Comparison of ENCODE assay signal across 18 cellular contexts in genomic region chr11:14641801-14642200, GRCh38. TPM values are rescaled to one million over a fixed set of nuclear protein-coding genes. Genes with fewer than 3 reads are reported as not detected.
DNase-seq lines count a peak whose midpoint lies in the region; ATAC-seq and TF ChIP-seq lines count a peak whose summit lies in the region.
"Had no signal": no experiment of that assay in that cellular context is flagged by ENCODE, and none has a peak within 500 bp of the region (broad histone marks: within the 10 kb centered on the region; RNA-seq: fewer than 3 reads in every experiment).

No MANE protein-coding gene starts in this region.

- no peak for DNase-seq in stimulated activated naive CD8-positive, alpha-beta T cell treated with anti-CD3 and anti-CD28 coated beads, Interleukin-15, Interleukin-2, amounts not matched to agents 100 U/mL and 50 U/mL, for 24 hours
- no peak for DNase-seq in immature natural killer cell
- DNase-seq in type B pancreatic cell (ENCODE audit: extremely low spot score, unreplicated experiment), result no peak
- DNase-seq in DMS53 treated with DMSO at 0.1 percent for 48 hours (lab: John Stamatoyannopoulos, UW; ENCODE audit: unreplicated experiment), result no peak
- DNase-seq in COR-L47 (lab: John Stamatoyannopoulos, UW), result no peak
- DNase-seq: AML-193, dermis blood vessel endothelial cell, DMS 273 treated with DMSO at 0.1 percent for 48 hours, erythroblast, GM23248, IMR-90, NCI-H2081 treated with DMSO at 0.1 percent for 48 hours, NCI-H524 treated with DMSO at 0.1 percent for 48 hours, PC-3 had no signal

- no peak overlapping the region for H3K27ac Mint-ChIP-seq in stimulated activated naive CD8-positive, alpha-beta T cell treated with anti-CD3 and anti-CD28 coated beads, Interleukin-15, Interleukin-2, amounts not matched to agents 100 ng/mL and 50 ng/mL, for 24 hours
- no peak overlapping the region for H3K27ac Mint-ChIP-seq in immature natural killer cell
- H3K27ac Mint-ChIP-seq in type B pancreatic cell, result no peak overlapping the region

- TF ChIP-seq CTCF in VCaP (conservative IDR thresholded peaks at IDR 0.05) (no peak), type B pancreatic cell (conservative IDR thresholded peaks at IDR 0.05) (no peak)

- peak overlapping the region; percentile 93 for H3K4me3 Mint-ChIP-seq in stimulated activated naive CD8-positive, alpha-beta T cell treated with anti-CD3 and anti-CD28 coated beads, Interleukin-15, Interleukin-2, amounts not matched to agents 100 ng/mL and 50 ng/mL, for 24 hours
- H3K4me3 Mint-ChIP-seq in immature natural killer cell, result peak overlapping the region in 3 of 5 donors; percentile 10 to 45 (median 41)
- peak overlapping the region; percentile 53 for H3K4me3 Mint-ChIP-seq in type B pancreatic cell

- H3K36me3 Mint-ChIP-seq in stimulated activated naive CD8-positive, alpha-beta T cell treated with anti-CD3 and anti-CD28 coated beads, Interleukin-15, Interleukin-2, amounts not matched to agents 100 ng/mL and 50 ng/mL, for 24 hours (ENCODE audit: low read depth), result peaks cover 54% of the 10 kb centered on the region
- H3K36me3 Mint-ChIP-seq in immature natural killer cell, result peaks cover 0 to 4% (median 0%) of the 10 kb centered on the region in 3 donors
- H3K36me3 Mint-ChIP-seq in type B pancreatic cell, result no peaks in the 10 kb centered on the region

- ATAC-seq in stimulated activated naive CD8-positive, alpha-beta T cell treated with anti-CD3 and anti-CD28 coated beads, Interleukin-15, Interleukin-2, amounts not matched to agents 100 U/mL and 50 U/mL, for 24 hours, result no peak
- ATAC-seq in GM21515 (IDR thresholded peaks at IDR 0.05; ENCODE audit: unreplicated experiment), result no peak
- ATAC-seq: PC-3 had no signal

- H3K27me3 Mint-ChIP-seq in stimulated activated naive CD8-positive, alpha-beta T cell treated with anti-CD3 and anti-CD28 coated beads, Interleukin-15, Interleukin-2, amounts not matched to agents 100 ng/mL and 50 ng/mL, for 24 hours, result peaks cover 6% of the 10 kb centered on the region
- H3K27me3 Mint-ChIP-seq in immature natural killer cell (ENCODE audit: low read depth in 3 of 3) (peaks cover 6 to 12% (median 7%) of the 10 kb centered on the region in 3 donors), type B pancreatic cell (peaks cover 17% of the 10 kb centered on the region)

- peak overlapping the region; percentile 94 for H3K27ac ChIP-seq in VCaP
- H3K27ac ChIP-seq: breast epithelium, GM23248 had no signal

- peaks cover 68% of the 10 kb centered on the region for H3K4me1 Mint-ChIP-seq in stimulated activated naive CD8-positive, alpha-beta T cell treated with anti-CD3 and anti-CD28 coated beads, Interleukin-15, Interleukin-2, amounts not matched to agents 100 ng/mL and 50 ng/mL, for 24 hours (ENCODE audit: low read depth)
- peaks cover 22 to 28% of the 10 kb centered on the region in 2 donors for H3K4me1 Mint-ChIP-seq in immature natural killer cell
- peaks cover 14% of the 10 kb centered on the region for H3K4me1 Mint-ChIP-seq in type B pancreatic cell (ENCODE audit: unreplicated experiment)

- H3K9me3 Mint-ChIP-seq in stimulated activated naive CD8-positive, alpha-beta T cell treated with anti-CD3 and anti-CD28 coated beads, Interleukin-15, Interleukin-2, amounts not matched to agents 100 ng/mL and 50 ng/mL, for 24 hours, result peaks cover 5% of the 10 kb centered on the region
- H3K9me3 Mint-ChIP-seq in immature natural killer cell, result no peaks in the 10 kb centered on the region
- H3K9me3 Mint-ChIP-seq in type B pancreatic cell, result no peaks in the 10 kb centered on the region

RNA-seq across cellular contexts. Expression of gene PDE3B, which starts 1.8 kb away (rescaled TPM):
- 1 to 10 TPM; 2.4 to 4.7 (median 2.6) TPM for polyA plus RNA-seq in immature natural killer cell
- total RNA-seq in type B pancreatic cell (ENCODE audit: low replicate concordance), result 12.9 and 16.6 TPM in 2 replicates
- total RNA-seq: GM23248 had no signal
- polyA plus RNA-seq: GM23248 had no signal

Comparison
In these comparisons a context has a peak if more than half of its experiments do, and no peak if none do; other contexts are left out.
1. H3K4me3 Mint-ChIP-seq: peak in every context shown above with its lines; median percentile 93 in stimulated activated naive CD8-positive, alpha-beta T cell treated with anti-CD3 and anti-CD28 coated beads, Interleukin-15, Interleukin-2, amounts not matched to agents 100 ng/mL and 50 ng/mL, for 24 hours; 53 in type B pancreatic cell; 41 in immature natural killer cell.